23 cellular contexts compared by ENCODE assay signal in genomic region chr1:192860478-192861185, GRCh38. TPM values are rescaled to one million over a fixed set of nuclear protein-coding genes. Genes with fewer than 3 reads are reported as not detected.
DNase-seq lines count a peak whose midpoint lies in the region; ATAC-seq, FAIRE-seq and TF ChIP-seq lines count a peak whose summit lies in the region.
"Had no signal": no experiment of that assay in that cellular context is flagged by ENCODE, and none has a peak within 500 bp of the region (broad histone marks: within the 10 kb centered on the region; RNA-seq: fewer than 3 reads in every experiment).

No MANE protein-coding gene starts in this region.

- TF ChIP-seq CTCF in GM12878 (IDR thresholded peaks at IDR 0.05 in 2 of 3, conservative IDR thresholded peaks at IDR 0.05 in 1 of 3; ENCODE audit: control insufficient read depth in 2 of 3, extremely low read depth in 1 of 3, insufficient read depth in 1 of 3, low read depth in 3 of 3, low read length in 3 of 3) (no peak), prostate gland (IDR thresholded peaks at IDR 0.05) (no peak)

- no peak overlapping the region for H2AFZ ChIP-seq in GM12878 (ENCODE audit: control insufficient read depth, low read depth, low read length)

- TF ChIP-seq POLR2A in GM12878 (IDR thresholded peaks at IDR 0.05; ENCODE audit: low read depth, low read length) (no peak), prostate gland (IDR thresholded peaks at IDR 0.05) (no peak)

- H3K27ac ChIP-seq in GM12878 (ENCODE audit: control insufficient read depth, insufficient read depth) (no peak overlapping the region), prostate gland (peak overlapping the region; percentile 38 to 52)
- H3K27ac ChIP-seq: lower lobe of right lung, ovary, tibial artery had no signal

- no peak for TF ChIP-seq EP300 in GM12878 (IDR thresholded peaks at IDR 0.05; ENCODE audit: borderline replicate concordance in 1 of 2, control insufficient read depth in 1 of 2, low read depth in 2 of 2, low read length in 2 of 2)

- no peak overlapping the region for H3K9ac ChIP-seq in GM12878 (ENCODE audit: control insufficient read depth, insufficient read depth, low read length)

- H3K9me3 ChIP-seq in GM12878 (replicated peaks; ENCODE audit: control insufficient read depth, insufficient read depth, low read length) (no peaks in the 10 kb centered on the region), prostate gland (no peaks in the 10 kb centered on the region)
- H3K9me3 ChIP-seq: lower lobe of right lung, mucosa of descending colon, ovary, tibial artery had no signal

- H3K27me3 ChIP-seq in GM12878 (replicated peaks in 1 of 2; ENCODE audit: control insufficient read depth in 2 of 2, insufficient read depth in 2 of 2, low read length in 1 of 2) (no peaks in the 10 kb centered on the region), prostate gland (replicated peaks; ENCODE audit: insufficient read depth) (no peaks in the 10 kb centered on the region)
- H3K27me3 ChIP-seq: ovary, tibial artery had no signal

- no peaks in the 10 kb centered on the region for H3K79me2 ChIP-seq in GM12878 (ENCODE audit: control insufficient read depth, insufficient read depth, low read length)

- in situ Hi-C loops in GM12878 (cut with MboI): no loop called here

- no peak for TF ChIP-seq RAD21 in GM12878 (IDR thresholded peaks at IDR 0.05; ENCODE audit: insufficient read depth, low read depth, low read length)

- no peak overlapping the region for H3K4me2 ChIP-seq in GM12878 (ENCODE audit: control insufficient read depth, insufficient read depth)

- RAD21 ChIA-PET in GM12878 (lab: Charles Lee; ENCODE audit: unreplicated experiment): no interaction called here

- FAIRE-seq in GM12878 (lab: Jason Lieb, UNC) (no peak), frontal cortex (lab: Jason Lieb, UNC) (no peak)
- FAIRE-seq: G401.6, H1, small intestine had no signal

- H3K4me1 ChIP-seq in GM12878 (ENCODE audit: control insufficient read depth, insufficient read depth, low read length) (no peaks in the 10 kb centered on the region), prostate gland (replicated peaks) (no peaks in the 10 kb centered on the region)
- H3K4me1 ChIP-seq: lower lobe of right lung, tibial artery had no signal

- peak; percentile 19 for DNase-seq in NCI-H748 (lab: John Stamatoyannopoulos, UW; ENCODE audit: unreplicated experiment)
- no peak for DNase-seq in NCI-H748 treated with DMSO at 0.1 percent for 48 hours (lab: John Stamatoyannopoulos, UW)
- DNase-seq in GM12878 (ENCODE audit: low read depth, low spot score): no peak
- no peak for DNase-seq in prostate gland (ENCODE audit: low spot score)
- no peak for DNase-seq in GF-D8 (lab: John Stamatoyannopoulos, UW)
- DNase-seq in stimulated activated CD4-positive, alpha-beta T cell treated with anti-CD3 and anti-CD28 coated beads, Interleukin-1b, Interleukin-23, amount 100 ng/mL, for 48 hours: no peak
- DNase-seq in frontal cortex (ENCODE audit: low spot score in 2 of 2): no peak
- DNase-seq: activated CD4-positive, alpha-beta T cell treated with anti-CD3 and anti-CD28 coated beads for 48 hours; activated naive CD4-positive, alpha-beta T cell treated with anti-CD3 and anti-CD28 coated beads, Interleukin-2, amount 10 ng/mL, durations not matched to agents 7 days and 5 days; activated T-cell treated with anti-CD3 and anti-CD28 coated beads, Interleukin-2, amount 50 U/mL, for 72 hours; amygdala; CD8-positive, alpha-beta memory T cell; lower lobe of right lung; mucosa of descending colon; NCI-H187; NCI-H69; ovary; stimulated activated CD4-positive, alpha-beta T cell treated with anti-CD3 and anti-CD28 coated beads, Interleukin-2, amount 100 ng/mL, for 24 hours; tibial artery had no signal

- CTCF ChIA-PET in GM12878 (lab: Yijun Ruan, JAX): interaction anchor here (1.2 to 1.3 kb wide), 2 partner anchors 159 to 383 kb away, joined by 4 to 5 read pairs; no protein-coding TSS in a partner anchor

- SMC1A ChIA-PET in GM12878 (lab: Charles Lee; ENCODE audit: uncharacterized antibody, unreplicated experiment): interaction anchor here (2.8 kb wide), 1 partner anchor 12 kb away, joined by 8 read pairs; no protein-coding TSS in a partner anchor

- no TSS peak for BruUV-seq in GM12878 (replicated peaks; lab: Mats Ljungman, UMichigan)

- H4K20me1 ChIP-seq in GM12878 (ENCODE audit: control insufficient read depth, insufficient read depth): no peaks in the 10 kb centered on the region

- intact Hi-C loops in GM12878 (cut with micrococcal nuclease; ENCODE audit: unreplicated experiment) (no loop called here), prostate gland (cut with DNase I) (no loop called here)

- H3K4me3 ChIP-seq in GM12878 (no peak overlapping the region), prostate gland (no peak overlapping the region)
- H3K4me3 ChIP-seq: lower lobe of right lung, mucosa of descending colon, ovary, tibial artery had no signal

- ATAC-seq in HG02885 (IDR thresholded peaks at IDR 0.05; ENCODE audit: poor library complexity, unreplicated experiment) (peak; percentile 76), GM12878 (peak; percentile 32; the same call in 1 of the 3 replicates)
- ATAC-seq: activated T-cell treated with anti-CD3 and anti-CD28 coated beads, Interleukin-2, amount 50 U/mL, for 72 hours; lower lobe of right lung; mucosa of descending colon had no signal

- POLR2A ChIA-PET in GM12878 (lab: Charles Lee): no interaction called here

- H3K36me3 ChIP-seq in GM12878 (ENCODE audit: control insufficient read depth in 2 of 2, insufficient read depth in 2 of 2, low read length in 1 of 2) (no peaks in the 10 kb centered on the region), prostate gland (no peaks in the 10 kb centered on the region)
- H3K36me3 ChIP-seq: lower lobe of right lung, ovary, tibial artery had no signal

- 74% methylated on average over 5 of the region's 5 CpGs for WGBS in GM12878 (ENCODE audit: insufficient coverage, insufficient replicate concordance, low lambda C conversion rate, missing lambda C conversion rate)
- WGBS in prostate gland: 86% methylated on average over 5 of the region's 5 CpGs

TF ChIP-seq in GM12878, 131 proteins besides CTCF, POLR2A, EP300 and RAD21:
- TF ChIP-seq CBX3 (IDR thresholded peaks at IDR 0.05; ENCODE audit: borderline replicate concordance, low read depth) (no peak), PBX3 (IDR thresholded peaks at IDR 0.05; ENCODE audit: insufficient replicate concordance, low read depth, low read length) (no peak)

RNA-seq across cellular contexts. Expression of gene RGS2, which starts 51.8 kb away (rescaled TPM):
- total RNA-seq in GM12878 (2013; cell fraction: nucleolus; rRNA removed): 2.2 and 3.1 TPM in 2 replicates
- total RNA-seq in GM12878 (2014; rRNA removed) (0.96 and 1.5 TPM in 2 replicates), GM12878 (2014; rRNA removed; fragmentation: Illumina TruSeq; extraction: Trizol) (1.3 and 1.4 TPM in 2 replicates), GM12878 (2021) (0.53 and 1.0 TPM in 2 replicates), prostate gland (100 to 1,000 TPM in 1 of 2 donors, 10 to 100 TPM in 1; 70.2 to 129 TPM), frontal cortex (55.4 TPM)
- polyA plus RNA-seq in GM12878 (2011; ENCODE audit: low read depth): 6.2 TPM
- polyA plus RNA-seq in GM12878 (2011; rRNA removed) (0.41 and 0.69 TPM in 2 replicates), GM12878 (2014; fragmentation: Illumina TruSeq; extraction: Trizol) (1.0 and 1.8 TPM in 2 replicates), GM12878 (2014; fragmentation: Nextera tagmentation; extraction: Ambion mirVana) (1 to 10 TPM; 1.9 to 2.3 TPM), GM12878 (2014; rRNA removed) (0.27 and 1.3 TPM in 2 replicates), GM12878 (2016; fragmentation: Nextera tagmentation; extraction: Ambion mirVana) (under 1 TPM; 0.44 to 0.76 TPM)
- polyA plus RNA-seq in GM12878 (2011; cell fraction: cytosol; rRNA removed): 0.13 TPM in 1 of 2 replicates, not detected in the other
- polyA plus RNA-seq in GM12878 (2011; cell fraction: nucleus; rRNA removed): 0.21 and 0.32 TPM in 2 replicates
- 5.9 and 11.7 TPM in 2 replicates for polyA plus RNA-seq in GM12878 (2012)
- not detected in 2 replicates for polyA minus RNA-seq in GM12878 (2011; rRNA and poly(A)+ RNA removed)
- polyA minus RNA-seq in GM12878 (2011; cell fraction: cytosol; rRNA and poly(A)+ RNA removed): 10.0 and 10.3 TPM in 2 replicates
- 0.48 and 0.77 TPM in 2 replicates for polyA minus RNA-seq in GM12878 (2011; cell fraction: nucleus; rRNA and poly(A)+ RNA removed)

Comparison
In these comparisons a context has a peak if more than half of its experiments do, and no peak if none do; other contexts are left out.
1. RNA of gene RGS2, which starts 51.8 kb away (total RNA-seq): 70.2 to 129 TPM in prostate gland and 55.4 TPM in frontal cortex (single experiment); 0.53 to 3.1 TPM in GM12878; every median in the first group is over 10 times any median in the second.